Comparison of ENCODE assay signal across 25 cellular contexts in the genomic region with DNA sequence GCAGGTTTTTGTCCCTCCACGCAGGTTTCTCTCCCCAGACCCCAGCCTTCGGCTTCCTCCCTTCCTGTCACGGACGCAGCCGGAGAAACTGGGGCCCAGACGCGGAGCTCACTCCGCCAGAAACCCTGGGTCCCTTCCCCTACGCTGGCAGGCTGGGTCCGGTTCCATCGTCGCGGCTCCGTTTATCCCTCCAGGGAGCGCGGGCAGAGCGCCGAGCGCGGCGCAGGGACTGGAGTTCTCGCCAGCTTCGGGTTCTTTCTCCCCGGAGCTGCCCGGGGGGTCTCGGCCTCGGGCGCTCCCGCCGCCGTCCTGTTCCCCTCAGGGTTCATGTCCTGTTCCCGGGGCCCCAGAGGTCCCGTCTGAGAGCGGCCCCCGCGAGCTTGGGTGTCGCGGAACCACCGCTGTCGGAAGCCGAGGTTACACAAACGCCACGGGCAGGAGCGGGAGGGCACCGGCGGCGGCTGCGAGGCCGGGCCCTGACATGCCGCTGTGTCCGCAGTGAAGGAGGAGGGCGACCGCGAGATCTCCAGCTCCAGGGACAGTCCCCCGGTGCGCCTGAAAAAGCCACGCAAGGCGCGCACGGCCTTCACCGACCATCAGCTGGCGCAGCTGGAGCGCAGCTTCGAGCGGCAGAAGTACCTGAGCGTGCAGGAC. TPM values are rescaled to one million over a fixed set of nuclear protein-coding genes. Genes with fewer than 3 reads are reported as not detected.
DNase-seq lines count a peak whose midpoint lies in the region; ATAC-seq and TF ChIP-seq lines count a peak whose summit lies in the region.
"Had no signal": no experiment of that assay in that cellular context is flagged by ENCODE, and none has a peak within 500 bp of the region (broad histone marks: within the 10 kb centered on the region; RNA-seq: fewer than 3 reads in every experiment).

No MANE protein-coding gene starts in this region.

- H3K4me3 ChIP-seq in HUES48 (ENCODE audit: low read depth, low read length): peak overlapping the region; percentile 4; the same call in 1 of the 2 replicates
- peak overlapping the region; percentile 10 for H3K4me3 ChIP-seq in neural cell (ENCODE audit: low read length)
- H3K4me3 ChIP-seq: GM12878, prostate gland, SK-N-MC, upper lobe of right lung had no signal

- no peaks in the 10 kb centered on the region for H3K9me3 ChIP-seq in HUES48 (ENCODE audit: control insufficient read depth, insufficient read depth, low read length)
- H3K9me3 ChIP-seq in neural cell (ENCODE audit: low read length): no peaks in the 10 kb centered on the region
- H3K9me3 ChIP-seq: prostate gland, upper lobe of right lung had no signal

- no peak overlapping the region for H3K9ac ChIP-seq in HUES48 (ENCODE audit: low read depth, low read length)
- H3K9ac ChIP-seq in neural cell (ENCODE audit: low read length): no peak overlapping the region

- no peak for TF ChIP-seq CTCF in neural cell (IDR thresholded peaks at IDR 0.05; ENCODE audit: poor library complexity, severe bottlenecking)

- peak; percentile 20 for DNase-seq in DMS79 treated with DMSO at 0.1 percent for 48 hours (lab: John Stamatoyannopoulos, UW)
- no peak for DNase-seq in DMS79 (lab: John Stamatoyannopoulos, UW)
- peak; percentile 64 for DNase-seq in ecto neural progenitor cell (ENCODE audit: low spot score)
- DNase-seq in NCI-H446 treated with DMSO at 0.1 percent for 48 hours (lab: John Stamatoyannopoulos, UW): no peak
- DNase-seq: 8988T; activated CD4-positive, alpha-beta T cell treated with anti-CD3 and anti-CD28 coated beads for 1 hour; dermis blood vessel endothelial cell; erythroblast; foreskin melanocyte; GF-D8; HFFc6; hypothalamus; natural killer cell; NCI-H345; stimulated activated CD4-positive, alpha-beta T cell treated with anti-CD3 and anti-CD28 coated beads, Interleukin-4, amount 100 ng/mL, for 4 hours; upper lobe of right lung had no signal

- H4K20me1 ChIP-seq in neural cell (ENCODE audit: insufficient read depth): no peaks in the 10 kb centered on the region

- H3K27me3 ChIP-seq in HUES48 (ENCODE audit: control insufficient read depth, insufficient read depth, low read length): peaks cover 100% of the 10 kb centered on the region
- peaks cover 100% of the 10 kb centered on the region for H3K27me3 ChIP-seq in neural cell (ENCODE audit: insufficient read depth, low read depth, low read length)

- no peaks in the 10 kb centered on the region for H3K9me2 ChIP-seq in neural cell (ENCODE audit: insufficient read depth, low read length)

- no peak for TF ChIP-seq RAD21 in neural cell (conservative IDR thresholded peaks at IDR 0.05)

- TF ChIP-seq POLR2A in GM18505 (IDR thresholded peaks at IDR 0.05; ENCODE audit: borderline replicate concordance, extremely low read depth, insufficient read depth, insufficient read length): no peak

- no peak overlapping the region for H2AFZ ChIP-seq in neural cell (ENCODE audit: low read depth, low read length)

- H3K36me3 ChIP-seq in HUES48 (ENCODE audit: control insufficient read depth, insufficient read depth, low read length) (no peaks in the 10 kb centered on the region), neural cell (ENCODE audit: insufficient read depth, low read length) (no peaks in the 10 kb centered on the region)
- H3K36me3 ChIP-seq: prostate gland, upper lobe of right lung had no signal

- ATAC-seq in HG02623 (IDR thresholded peaks at IDR 0.05; ENCODE audit: unreplicated experiment): no peak
- no peak for ATAC-seq in GM18505 (IDR thresholded peaks at IDR 0.05; ENCODE audit: unreplicated experiment)
- ATAC-seq: GM12878, natural killer cell, upper lobe of right lung had no signal

- H3F3A ChIP-seq in neural cell (ENCODE audit: insufficient read depth, low read length, poor library complexity, severe bottlenecking): no peaks in the 10 kb centered on the region

- no peak for TF ChIP-seq EP300 in neural cell (conservative IDR thresholded peaks at IDR 0.05; ENCODE audit: poor library complexity, severe bottlenecking)

- H3K79me2 ChIP-seq in neural cell (replicated peaks; ENCODE audit: insufficient read depth, low read length): no peaks in the 10 kb centered on the region

- H3K4me1 ChIP-seq in HUES48 (ENCODE audit: control insufficient read depth, insufficient read depth, low read length): peaks cover 28% of the 10 kb centered on the region
- H3K4me1 ChIP-seq: prostate gland had no signal

- H3K4me2 ChIP-seq in neural cell (ENCODE audit: low read length): no peak overlapping the region

- no peak overlapping the region for H3K27ac ChIP-seq in HUES48 (ENCODE audit: low read depth, low read length)
- H3K27ac ChIP-seq in neural cell (ENCODE audit: low read length): no peak overlapping the region
- H3K27ac ChIP-seq: prostate gland, SK-N-MC, upper lobe of right lung had no signal

TF ChIP-seq in neural cell, 6 proteins besides CTCF, POLR2A, EP300 and RAD21:
- no peak for TF ChIP-seq TAF1 (IDR thresholded peaks at IDR 0.05; ENCODE audit: low read depth)
- no peak for TF ChIP-seq SMC3 (conservative IDR thresholded peaks at IDR 0.05; ENCODE audit: poor library complexity)
- TF ChIP-seq EZH2 (IDR thresholded peaks at IDR 0.05; ENCODE audit: borderline replicate concordance, insufficient read depth, low read length, poor library complexity, severe bottlenecking): peak; percentile 99

RNA-seq across cellular contexts. Expression of a gene that starts 4.6 kb away (rescaled TPM):
- not detected in 2 replicates for polyA plus RNA-seq in neural cell
- not detected in 2 replicates for polyA minus RNA-seq in neural cell
- polyA plus RNA-seq: adipose tissue, BJ, GM12878 had no signal

Comparison
In these comparisons a context has a peak if more than half of its experiments do, and no peak if none do; other contexts are left out.
1. DNase-seq: peak in DMS79 treated with DMSO at 0.1 percent for 48 hours (single experiment) and ecto neural progenitor cell (single experiment); none in DMS79 (single experiment) and NCI-H446 treated with DMSO at 0.1 percent for 48 hours (single experiment).